14 cellular contexts compared by ENCODE assay signal in genomic region chr16:23650674-23651073, GRCh38. TPM values are rescaled to one million over a fixed set of nuclear protein-coding genes. Genes with fewer than 3 reads are reported as not detected.
DNase-seq lines count a peak whose midpoint lies in the region; ATAC-seq and TF ChIP-seq lines count a peak whose summit lies in the region.
"Had no signal": no experiment of that assay in that cellular context is flagged by ENCODE, and none has a peak within 500 bp of the region (broad histone marks: within the 10 kb centered on the region; RNA-seq: fewer than 3 reads in every experiment).

No MANE protein-coding gene starts in this region.

- TF ChIP-seq CTCF in OCI-LY7 (conservative IDR thresholded peaks at IDR 0.05; ENCODE audit: low read length), result no peak
- TF ChIP-seq CTCF in endothelial cell (IDR thresholded peaks at IDR 0.05; ENCODE audit: unreplicated experiment), result no peak

- peaks cover 93% of the 10 kb centered on the region for H3K36me3 ChIP-seq in OCI-LY7 (ENCODE audit: insufficient read depth, low read length)

- no peak overlapping the region for H3K4me3 ChIP-seq in OCI-LY7 (ENCODE audit: low read depth, low read length, poor library complexity, severe bottlenecking)
- H3K4me3 ChIP-seq: lower lobe of right lung, MG63, thoracic aorta had no signal

- H3K4me1 Mint-ChIP-seq in activated T-cell treated with anti-CD3 and anti-CD28 coated beads, Interleukin-2, amount 50 U/mL, for 72 hours (ENCODE audit: low read depth), result peaks cover 54% of the 10 kb centered on the region
- H3K4me1 Mint-ChIP-seq in endothelial cell (ENCODE audit: unreplicated experiment), result peaks cover 2% of the 10 kb centered on the region
- peaks cover 40% of the 10 kb centered on the region for H3K4me1 Mint-ChIP-seq in stimulated activated effector memory CD8-positive, alpha-beta T cell treated with anti-CD3 and anti-CD28 coated beads, Interleukin-12 subunit alpha, Interleukin-12 subunit beta, amount 100 ng/mL, for 72 hours

- peak overlapping the region; percentile 58 for H3K4me2 ChIP-seq in OCI-LY7 (ENCODE audit: low read length)

- no peaks in the 10 kb centered on the region for H3K9me3 Mint-ChIP-seq in activated T-cell treated with anti-CD3 and anti-CD28 coated beads, Interleukin-2, amount 50 U/mL, for 72 hours
- no peaks in the 10 kb centered on the region for H3K9me3 Mint-ChIP-seq in endothelial cell (ENCODE audit: unreplicated experiment)
- H3K9me3 Mint-ChIP-seq in stimulated activated effector memory CD8-positive, alpha-beta T cell treated with anti-CD3 and anti-CD28 coated beads, Interleukin-12 subunit alpha, Interleukin-12 subunit beta, amount 100 ng/mL, for 72 hours, result no peaks in the 10 kb centered on the region

- H3K79me2 ChIP-seq in OCI-LY7 (ENCODE audit: insufficient read depth, low read depth, low read length), result peaks cover 92% of the 10 kb centered on the region

- H3K4me1 ChIP-seq in OCI-LY7 (ENCODE audit: insufficient read depth, low read length, poor library complexity, severe bottlenecking), result peaks cover 29% of the 10 kb centered on the region
- H3K4me1 ChIP-seq: lower lobe of right lung had no signal

- H3K27me3 Mint-ChIP-seq in activated T-cell treated with anti-CD3 and anti-CD28 coated beads, Interleukin-2, amount 50 U/mL, for 72 hours (ENCODE audit: low read depth), result no peaks in the 10 kb centered on the region
- no peaks in the 10 kb centered on the region for H3K27me3 Mint-ChIP-seq in endothelial cell (ENCODE audit: unreplicated experiment)

- H2AFZ ChIP-seq in OCI-LY7 (ENCODE audit: low read length), result no peak overlapping the region

- H3K36me3 Mint-ChIP-seq in activated T-cell treated with anti-CD3 and anti-CD28 coated beads, Interleukin-2, amount 50 U/mL, for 72 hours (ENCODE audit: insufficient read depth in 2 of 2), result peaks cover 17 to 51% of the 10 kb centered on the region in 2 donors
- peaks cover 33% of the 10 kb centered on the region for H3K36me3 Mint-ChIP-seq in endothelial cell (ENCODE audit: low read depth, unreplicated experiment)
- peaks cover 92% of the 10 kb centered on the region for H3K36me3 Mint-ChIP-seq in stimulated activated effector memory CD8-positive, alpha-beta T cell treated with anti-CD3 and anti-CD28 coated beads, Interleukin-12 subunit alpha, Interleukin-12 subunit beta, amount 100 ng/mL, for 72 hours

- H3K9me3 ChIP-seq in OCI-LY7 (ENCODE audit: low read length), result no peaks in the 10 kb centered on the region
- H3K9me3 ChIP-seq: lower lobe of right lung, MG63, thoracic aorta had no signal

- no peak for DNase-seq in activated T-cell treated with anti-CD3 and anti-CD28 coated beads, Interleukin-2, amount 50 U/mL, for 72 hours
- DNase-seq in activated T-cell treated with anti-CD3 and anti-CD28 coated beads for 4 hours (no peak), OCI-LY7 (ENCODE audit: low spot score) (no peak), endothelial cell (ENCODE audit: low spot score) (no peak), NCI-H1105 (lab: John Stamatoyannopoulos, UW) (no peak)
- no peak for DNase-seq in stimulated activated effector memory CD8-positive, alpha-beta T cell treated with anti-CD3 and anti-CD28 coated beads, Interleukin-12 subunit alpha, Interleukin-12 subunit beta, amount 100 ng/mL, for 72 hours (ENCODE audit: low spot score in 2 of 2)
- no peak for DNase-seq in activated CD4-positive, CD25-positive, alpha-beta regulatory T cell (lab: John Stamatoyannopoulos, UW)
- DNase-seq: amniotic stem cell, lower lobe of right lung, MG63, NCI-H2107, occipital lobe had no signal

- intact Hi-C loops in OCI-LY7 (cut with micrococcal nuclease; ENCODE audit: unreplicated experiment), result no loop called here

- H3K9me2 ChIP-seq in OCI-LY7 (ENCODE audit: insufficient read depth, low read length), result no peaks in the 10 kb centered on the region

- peak overlapping the region; percentile 71 for H3K27ac ChIP-seq in OCI-LY7 (ENCODE audit: low read depth, low read length, poor library complexity, severe bottlenecking)
- H3K27ac ChIP-seq: lower lobe of right lung, thoracic aorta had no signal

- peak overlapping the region; percentile 12 for H3K27ac Mint-ChIP-seq in activated T-cell treated with anti-CD3 and anti-CD28 coated beads, Interleukin-2, amount 50 U/mL, for 72 hours
- H3K27ac Mint-ChIP-seq in endothelial cell (ENCODE audit: unreplicated experiment), result peak overlapping the region; percentile 57
- H3K27ac Mint-ChIP-seq in stimulated activated effector memory CD8-positive, alpha-beta T cell treated with anti-CD3 and anti-CD28 coated beads, Interleukin-12 subunit alpha, Interleukin-12 subunit beta, amount 100 ng/mL, for 72 hours, result no peak overlapping the region

- H3K4me3 Mint-ChIP-seq in activated T-cell treated with anti-CD3 and anti-CD28 coated beads, Interleukin-2, amount 50 U/mL, for 72 hours, result peak overlapping the region in 1 of 2 donors; percentile 15
- H3K4me3 Mint-ChIP-seq in endothelial cell (ENCODE audit: unreplicated experiment), result peak overlapping the region; percentile 71
- H3K4me3 Mint-ChIP-seq in stimulated activated effector memory CD8-positive, alpha-beta T cell treated with anti-CD3 and anti-CD28 coated beads, Interleukin-12 subunit alpha, Interleukin-12 subunit beta, amount 100 ng/mL, for 72 hours, result no peak overlapping the region

- CTCF ChIA-PET in OCI-LY7 (lab: Charles Lee; ENCODE audit: unreplicated experiment), result no interaction called here

- POLR2A ChIA-PET in OCI-LY7 (lab: Charles Lee), result interaction anchor here (1.8 kb wide), 2 partner anchors 13 to 29 kb away, joined by 3 read pairs; no protein-coding TSS in a partner anchor

- no peaks in the 10 kb centered on the region for H4K20me1 ChIP-seq in OCI-LY7 (ENCODE audit: insufficient read depth, low read length)

- no TSS peak for BruUV-seq in OCI-LY7 (replicated peaks; lab: Mats Ljungman, UMichigan)

- ATAC-seq in activated T-cell treated with anti-CD3 and anti-CD28 coated beads, Interleukin-2, amount 50 U/mL, for 72 hours (replicated peaks in 1 of 2), result peak; percentile 77 to 78
- peak; percentile 66 for ATAC-seq in stimulated activated effector memory CD8-positive, alpha-beta T cell treated with anti-CD3 and anti-CD28 coated beads, Interleukin-12 subunit alpha, Interleukin-12 subunit beta, amount 100 ng/mL, for 72 hours
- ATAC-seq in HG02938 (IDR thresholded peaks at IDR 0.05; ENCODE audit: unreplicated experiment), result no peak
- ATAC-seq: lower lobe of right lung had no signal

RNA-seq across cellular contexts. Expression of gene DCTN5, which starts 9.4 kb away (rescaled TPM):
- total RNA-seq in activated T-cell treated with anti-CD3 and anti-CD28 coated beads, Interleukin-2, amount 50 U/mL, for 72 hours, result 10 to 100 TPM; 62.6 to 78.2 TPM
- 37.3 and 42.9 TPM in 2 replicates for total RNA-seq in OCI-LY7 (2014; rRNA removed; shearing (Covaris generic))
- 88.2 and 89.6 TPM in 2 replicates for total RNA-seq in OCI-LY7 (2022)
- total RNA-seq in endothelial cell (ENCODE audit: unreplicated experiment), result 93.8 TPM

RNA-seq across cellular contexts. Expression of gene PALB2, which starts 9.6 kb away (rescaled TPM):
- 10 to 100 TPM; 22.2 to 31.7 TPM for total RNA-seq in activated T-cell treated with anti-CD3 and anti-CD28 coated beads, Interleukin-2, amount 50 U/mL, for 72 hours
- total RNA-seq in OCI-LY7 (2014; rRNA removed; shearing (Covaris generic)), result 15.1 and 16.6 TPM in 2 replicates
- total RNA-seq in OCI-LY7 (2022) (34.7 and 35.1 TPM in 2 replicates), endothelial cell (ENCODE audit: unreplicated experiment) (14.5 TPM)

RNA-seq across cellular contexts. Expression of gene PLK1, which starts 28.0 kb away (rescaled TPM):
- total RNA-seq in activated T-cell treated with anti-CD3 and anti-CD28 coated beads, Interleukin-2, amount 50 U/mL, for 72 hours, result 100 to 1,000 TPM in 1 of 2 donors, 10 to 100 TPM in 1; 79.5 to 110 TPM
- total RNA-seq in OCI-LY7 (2014; rRNA removed; shearing (Covaris generic)), result 59.6 and 69.5 TPM in 2 replicates
- total RNA-seq in OCI-LY7 (2022), result 156 and 164 TPM in 2 replicates
- total RNA-seq in endothelial cell (ENCODE audit: unreplicated experiment), result 16.0 TPM

RNA-seq across cellular contexts. Expression of gene NDUFAB1, which starts 54.6 kb away (rescaled TPM):
- 10 to 100 TPM; 73.5 to 80.3 TPM for total RNA-seq in activated T-cell treated with anti-CD3 and anti-CD28 coated beads, Interleukin-2, amount 50 U/mL, for 72 hours
- 111 and 159 TPM in 2 replicates for total RNA-seq in OCI-LY7 (2014; rRNA removed; shearing (Covaris generic))
- total RNA-seq in OCI-LY7 (2022) (107 and 149 TPM in 2 replicates), endothelial cell (ENCODE audit: unreplicated experiment) (91.7 TPM)
